ENCODE assay signal across 8 cellular contexts in the genomic region with DNA sequence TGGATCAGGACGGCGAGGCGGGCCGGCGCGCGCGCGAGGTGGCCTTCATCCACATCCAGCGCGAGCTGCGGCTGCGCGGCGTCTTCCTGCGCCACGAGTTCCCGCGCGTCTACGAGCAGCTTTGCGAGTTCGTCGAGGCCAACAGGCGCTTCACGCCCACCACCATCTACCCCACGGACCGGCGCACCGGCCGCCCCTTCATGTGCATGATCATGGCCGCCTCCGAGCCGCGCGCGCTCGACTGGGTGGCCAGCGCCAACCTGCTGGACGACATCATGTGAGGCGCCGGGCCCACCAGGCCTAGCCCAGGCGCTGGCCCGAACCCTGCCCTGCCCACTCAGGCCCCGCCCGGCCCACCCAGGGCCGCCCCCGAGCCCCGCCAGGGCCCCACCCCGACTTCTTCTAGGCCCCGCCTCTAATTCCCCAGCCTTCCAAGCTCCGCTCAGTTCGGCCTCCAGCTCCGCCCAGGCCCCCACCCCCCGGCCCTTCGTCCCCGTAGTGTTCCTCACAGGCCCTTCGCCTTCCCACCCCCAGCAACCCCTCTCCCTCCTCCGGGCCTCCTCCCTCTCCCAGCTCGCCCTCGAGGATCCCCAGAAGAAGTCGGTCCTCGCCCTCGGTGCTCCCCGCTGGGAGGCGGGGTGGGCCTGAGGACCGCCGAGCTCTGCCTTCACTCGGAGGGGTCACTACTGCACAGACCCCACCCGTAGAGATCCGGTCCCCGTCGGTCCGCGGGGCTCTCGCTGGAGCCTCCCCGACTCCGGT. TPM values are rescaled to one million over a fixed set of nuclear protein-coding genes. Genes with fewer than 3 reads are reported as not detected.
DNase-seq lines count a peak whose midpoint lies in the region; ATAC-seq and TF ChIP-seq lines count a peak whose summit lies in the region.

No MANE protein-coding gene starts in this region.

- peak; percentile 18 to 19 for ATAC-seq in right cardiac atrium

- H3K27ac ChIP-seq in adrenal gland = peak overlapping the region; percentile 86 to 98 (median 91)
- peak overlapping the region; percentile 37 for H3K27ac ChIP-seq in right cardiac atrium (ENCODE audit: low read length)
- peak overlapping the region in 18 of 21 experiments; percentile 45 to 93 (median 85) for H3K27ac ChIP-seq in skin epidermis

- peak overlapping the region in 2 of 4 donors; percentile 55 to 83 for H3K4me3 ChIP-seq in adrenal gland
- peak overlapping the region; percentile 70 for H3K4me3 ChIP-seq in right cardiac atrium (ENCODE audit: low read length)
- H3K4me3 ChIP-seq in skin epidermis = peak overlapping the region; percentile 35 to 80 (median 64)

- TF ChIP-seq CTCF in adrenal gland (IDR thresholded peaks at IDR 0.05) = no peak

- peaks cover 0 to 10% of the 10 kb centered on the region in 2 donors for H3K36me3 ChIP-seq in adrenal gland (replicated peaks in 1 of 2)

- peak; percentile 66 for DNase-seq in EL
- peak; percentile 42 for DNase-seq in NAMALWA (ENCODE audit: low spot score)
- peak in 2 of 7 donors; percentile 35 to 64 for DNase-seq in adrenal gland
- DNase-seq in right cardiac atrium = peak; percentile 73 to 92 (median 89)
- DNase-seq in amygdala (lab: John Stamatoyannopoulos, UW) = no peak
- no peak for DNase-seq in head of caudate nucleus
- no peak for DNase-seq in Ammon's horn (ENCODE audit: low spot score)

- H3K9me3 ChIP-seq in adrenal gland (replicated peaks in 1 of 3) (no peaks in the 10 kb centered on the region), right cardiac atrium (ENCODE audit: control insufficient read depth, low read length) (no peaks in the 10 kb centered on the region)

- H3K27me3 ChIP-seq in adrenal gland (no peaks in the 10 kb centered on the region), right cardiac atrium (ENCODE audit: control insufficient read depth, insufficient read depth) (no peaks in the 10 kb centered on the region)

- H3K4me1 ChIP-seq in adrenal gland (replicated peaks in 1 of 2) (peaks cover 18 to 43% of the 10 kb centered on the region in 2 donors), right cardiac atrium (ENCODE audit: control insufficient read depth, insufficient read depth, low read length) (peaks cover 2% of the 10 kb centered on the region)

- intact Hi-C loops in adrenal gland (cut with DNase I) = loop anchor here (10.0 kb wide), 2 partner anchors 52 to 98 kb away; partner anchors contain the start of genes C8G (in 1 of the 2), CCDC183 (in 1 of the 2), FBXW5 (in 1 of the 2) and TMEM141 (in 1 of the 2)
- intact Hi-C loops in right cardiac atrium (cut with DNase I) = loop anchor here in 2 of 4 donors (5.0 to 10.0 kb wide), 3 partner anchors 95 to 140 kb away; partner anchors contain the start of genes FBXW5 (in 2 of the 2) and C8G (in 1 of the 2)
- intact Hi-C loops in head of caudate nucleus (cut with DNase I) = loop anchor here (5.0 kb wide), 1 partner anchor 40 kb away; the partner anchor contains the start of gene RABL6

- no peak for TF ChIP-seq POLR2A in adrenal gland (IDR thresholded peaks at IDR 0.05)

- WGBS in adrenal gland, 4 donors = 13 to 20% (median 15%) methylated on average over 6 to 78 of the region's 78 CpGs; no CpG with 5 or more reads in 1 of the 4 donors
- 5% methylated on average over 78 of the region's 78 CpGs for WGBS in right cardiac atrium

RNA-seq across cellular contexts. Expression of gene PHPT1, which starts 2.0 kb away (rescaled TPM):
- 100 to 1,000 TPM in 6 of 8 donors, 10 to 100 TPM in 2; 73.9 to 267 (median 166) TPM for total RNA-seq in adrenal gland
- polyA plus RNA-seq in adrenal gland = 100 to 1,000 TPM in 2 of 3 donors, 10 to 100 TPM in 1; 75.8 to 330 (median 214) TPM
- 100 to 1,000 TPM; 176 to 227 (median 203) TPM for total RNA-seq in right cardiac atrium
- 329 TPM for polyA plus RNA-seq in right cardiac atrium

RNA-seq across cellular contexts. Expression of gene MAMDC4, which starts 4.9 kb away (rescaled TPM):
- total RNA-seq in adrenal gland (10 to 100 TPM in 1 of 8 donors, 1 to 10 TPM in 7; 1.3 to 13.8 (median 4.3) TPM), right cardiac atrium (10 to 100 TPM in 1 of 4 donors, 1 to 10 TPM in 3; 3.0 to 10.8 (median 5.8) TPM)
- polyA plus RNA-seq in adrenal gland (10 to 100 TPM in 2 of 3 donors, under 1 TPM in 1; 0.57 to 30.6 (median 11.6) TPM), right cardiac atrium (5.2 TPM)

RNA-seq across cellular contexts. Expression of gene AJM1, which starts 5.0 kb away (rescaled TPM):
- 1 to 10 TPM in 7 of 8 donors, under 1 TPM in 1; 0.42 to 7.1 (median 3.8) TPM for total RNA-seq in adrenal gland
- 10 to 100 TPM in 1 of 3 donors, 1 to 10 TPM in 1, under 1 TPM in 1; 0.33 to 13.7 (median 3.2) TPM for polyA plus RNA-seq in adrenal gland
- total RNA-seq in right cardiac atrium = 10 to 100 TPM in 1 of 4 donors, 1 to 10 TPM in 3; 4.4 to 11.5 (median 8.0) TPM
- 4.3 TPM for polyA plus RNA-seq in right cardiac atrium

RNA-seq across cellular contexts. Expression of gene EDF1, which starts 18.9 kb away (rescaled TPM):
- 100 to 1,000 TPM; 228 to 516 (median 411) TPM for total RNA-seq in adrenal gland
- 1,000 to 10,000 TPM in 2 of 3 donors, 100 to 1,000 TPM in 1; 649 to 1,113 (median 1,099) TPM for polyA plus RNA-seq in adrenal gland
- total RNA-seq in right cardiac atrium = 100 to 1,000 TPM; 279 to 331 (median 301) TPM
- polyA plus RNA-seq in right cardiac atrium = 417 TPM

RNA-seq across cellular contexts. Expression of gene TRAF2, which starts 39.1 kb away (rescaled TPM):
- total RNA-seq in adrenal gland (10 to 100 TPM in 5 of 8 donors, 1 to 10 TPM in 3; 3.8 to 16.9 (median 10.6) TPM), right cardiac atrium (10 to 100 TPM in 1 of 4 donors, 1 to 10 TPM in 3; 6.1 to 10.2 (median 8.6) TPM)
- polyA plus RNA-seq in adrenal gland (10 to 100 TPM in 2 of 3 donors, 1 to 10 TPM in 1; 3.4 to 24.7 (median 13.2) TPM), right cardiac atrium (6.7 TPM)

Comparison
In these comparisons a context has a peak if more than half of its experiments do, and no peak if none do; other contexts are left out.
1. DNase-seq: peak in EL (single experiment), NAMALWA (single experiment) and right cardiac atrium (3 of 3); none in amygdala (0 of 56), head of caudate nucleus (0 of 42) and Ammon's horn (single experiment).
2. H3K27ac ChIP-seq: peak in every context shown above with its lines; median percentile 91 in adrenal gland; 85 in skin epidermis; 37 in right cardiac atrium.